ENCODE assay signal across 12 cellular contexts in genomic region chr18:57727952-57728807, GRCh38.
DNase-seq lines count a peak whose midpoint lies in the region; ATAC-seq and TF ChIP-seq lines count a peak whose summit lies in the region.
"Had no signal": no experiment of that assay in that cellular context is flagged by ENCODE, and none has a peak within 500 bp of the region (broad histone marks: within the 10 kb centered on the region; RNA-seq: fewer than 3 reads in every experiment).

No MANE protein-coding gene starts in this region.

- WGBS in mesenchymal stem cell, result 72% methylated on average over 4 of the region's 6 CpGs

- no peak overlapping the region for H2BK5ac ChIP-seq in mesenchymal stem cell (ENCODE audit: low read depth, low read length, poor library complexity, severe bottlenecking)

- no peak for DNase-seq in stimulated activated naive CD8-positive, alpha-beta T cell treated with anti-CD3 and anti-CD28 coated beads, Interleukin-15, Interleukin-2, amounts not matched to agents 100 U/mL and 50 U/mL, for 24 hours
- DNase-seq in stimulated activated naive CD8-positive, alpha-beta T cell treated with anti-CD3 and anti-CD28 coated beads, Interleukin-15, amount 100 ng/mL, for 72 hours, result no peak
- DNase-seq in endothelial cell (ENCODE audit: low spot score), result no peak
- peak; percentile 55 for DNase-seq in mesenchymal stem cell
- DNase-seq in NCI-H187 treated with DMSO at 0.1 percent for 48 hours (lab: John Stamatoyannopoulos, UW), result no peak
- DNase-seq: mesendoderm; NCI-H2029 treated with DMSO at 0.1 percent for 48 hours; stimulated activated CD4-positive, alpha-beta T cell treated with anti-CD3 and anti-CD28 coated beads, Interleukin-2, amount 100 ng/mL, for 48 hours; T-helper 1 cell had no signal

- H3K18ac ChIP-seq in mesenchymal stem cell (ENCODE audit: low read depth in 1 of 2, low read length in 2 of 2), result peak overlapping the region in 1 of 2 experiments; percentile 48

- no peak overlapping the region for H3K4me3 ChIP-seq in mesenchymal stem cell (ENCODE audit: insufficient read depth in 1 of 2, low read depth in 1 of 2, low read length in 2 of 2)

- no peak overlapping the region for H2AK5ac ChIP-seq in mesenchymal stem cell (ENCODE audit: low read length, severe bottlenecking)

- no peaks in the 10 kb centered on the region for H3K27me3 ChIP-seq in mesenchymal stem cell (ENCODE audit: control insufficient read depth in 1 of 2, insufficient read depth in 1 of 2, low read length in 2 of 2)

- H3K27ac Mint-ChIP-seq in stimulated activated naive CD8-positive, alpha-beta T cell treated with anti-CD3 and anti-CD28 coated beads, Interleukin-15, amount 100 ng/mL, for 72 hours, result no peak overlapping the region
- H3K27ac Mint-ChIP-seq in endothelial cell (ENCODE audit: unreplicated experiment), result peak overlapping the region; percentile 95

- H3K4me1 ChIP-seq in mesenchymal stem cell (ENCODE audit: control insufficient read depth, insufficient read depth, low read depth, low read length), result peaks cover 5% of the 10 kb centered on the region

- ATAC-seq in stimulated activated naive CD8-positive, alpha-beta T cell treated with anti-CD3 and anti-CD28 coated beads, Interleukin-15, Interleukin-2, amounts not matched to agents 100 U/mL and 50 U/mL, for 24 hours, result peak; percentile 63
- ATAC-seq in stimulated activated naive CD8-positive, alpha-beta T cell treated with anti-CD3 and anti-CD28 coated beads, Interleukin-15, amount 100 ng/mL, for 72 hours, result no peak
- ATAC-seq in HG03095 (IDR thresholded peaks at IDR 0.05; ENCODE audit: unreplicated experiment) (no peak), GM21825 (IDR thresholded peaks at IDR 0.05; ENCODE audit: unreplicated experiment) (no peak)
- ATAC-seq in activated CD4-positive, CD25-positive, alpha-beta regulatory T cell treated with anti-CD3 and anti-CD28 coated beads, Interleukin-2, amount 50 U/mL, for 24 hours, result no peak

- H3K27me3 Mint-ChIP-seq in stimulated activated naive CD8-positive, alpha-beta T cell treated with anti-CD3 and anti-CD28 coated beads, Interleukin-15, amount 100 ng/mL, for 72 hours, result no peaks in the 10 kb centered on the region
- peaks cover 4% of the 10 kb centered on the region for H3K27me3 Mint-ChIP-seq in endothelial cell (ENCODE audit: unreplicated experiment)

- H3K9me3 ChIP-seq in mesenchymal stem cell (ENCODE audit: control insufficient read depth, low read length), result no peaks in the 10 kb centered on the region

- peaks cover 19% of the 10 kb centered on the region for H3K79me1 ChIP-seq in mesenchymal stem cell (replicated peaks; ENCODE audit: low read length, poor library complexity, severe bottlenecking)

- H3K14ac ChIP-seq in mesenchymal stem cell (ENCODE audit: low read length in 2 of 2), result no peak overlapping the region

- H2BK120ac ChIP-seq in mesenchymal stem cell (ENCODE audit: low read depth, low read length), result no peak overlapping the region

- no peak for TF ChIP-seq CTCF in endothelial cell (IDR thresholded peaks at IDR 0.05; ENCODE audit: unreplicated experiment)

- peak overlapping the region; percentile 16 for H3K27ac ChIP-seq in mesenchymal stem cell (ENCODE audit: low read length, poor library complexity, severe bottlenecking)

- no peak overlapping the region for H2AFZ ChIP-seq in mesenchymal stem cell (ENCODE audit: low read depth, low read length)

- no peak overlapping the region for H4K91ac ChIP-seq in mesenchymal stem cell (ENCODE audit: low read length)

- H4K8ac ChIP-seq in mesenchymal stem cell (ENCODE audit: low read length), result no peak overlapping the region

- no peak overlapping the region for H3K4me2 ChIP-seq in mesenchymal stem cell (ENCODE audit: low read length, poor library complexity, severe bottlenecking)

- H3K9ac ChIP-seq in mesenchymal stem cell (ENCODE audit: low read length), result peak overlapping the region; percentile 11

- peaks cover 6% of the 10 kb centered on the region for H3K4me1 Mint-ChIP-seq in stimulated activated naive CD8-positive, alpha-beta T cell treated with anti-CD3 and anti-CD28 coated beads, Interleukin-15, amount 100 ng/mL, for 72 hours
- peaks cover 49% of the 10 kb centered on the region for H3K4me1 Mint-ChIP-seq in endothelial cell (ENCODE audit: unreplicated experiment)

- no peak overlapping the region for H2BK12ac ChIP-seq in mesenchymal stem cell (ENCODE audit: low read length in 2 of 2)

- H3K36me3 ChIP-seq in mesenchymal stem cell (ENCODE audit: control insufficient read depth in 1 of 2, insufficient read depth in 2 of 2, low read depth in 1 of 2, low read length in 2 of 2), result peaks cover 3 to 36% of the 10 kb centered on the region in 2 experiments

- peaks cover 28% of the 10 kb centered on the region for H3K36me3 Mint-ChIP-seq in endothelial cell (ENCODE audit: low read depth, unreplicated experiment)

- peaks cover 30 to 43% of the 10 kb centered on the region in 2 donors for H3K9me3 Mint-ChIP-seq in stimulated activated naive CD8-positive, alpha-beta T cell treated with anti-CD3 and anti-CD28 coated beads, Interleukin-15, amount 100 ng/mL, for 72 hours
- no peaks in the 10 kb centered on the region for H3K9me3 Mint-ChIP-seq in endothelial cell (ENCODE audit: unreplicated experiment)

- no peak overlapping the region for H3K4ac ChIP-seq in mesenchymal stem cell (ENCODE audit: low read depth in 1 of 2, low read length in 2 of 2)

- H3K4me3 Mint-ChIP-seq in stimulated activated naive CD8-positive, alpha-beta T cell treated with anti-CD3 and anti-CD28 coated beads, Interleukin-15, amount 100 ng/mL, for 72 hours, result no peak overlapping the region
- no peak overlapping the region for H3K4me3 Mint-ChIP-seq in endothelial cell (ENCODE audit: unreplicated experiment)

- H3K23ac ChIP-seq in mesenchymal stem cell (ENCODE audit: low read length in 2 of 2), result no peak overlapping the region

- no peak overlapping the region for H2BK15ac ChIP-seq in mesenchymal stem cell (ENCODE audit: low read depth, poor library complexity, severe bottlenecking)
